Comparison of ENCODE assay signal across 21 cellular contexts in genomic region chr21:14452031-14452778, GRCh38.
DNase-seq lines count a peak whose midpoint lies in the region; ATAC-seq and TF ChIP-seq lines count a peak whose summit lies in the region.
"Had no signal": no experiment of that assay in that cellular context is flagged by ENCODE, and none has a peak within 500 bp of the region (broad histone marks: within the 10 kb centered on the region; RNA-seq: fewer than 3 reads in every experiment).

No MANE protein-coding gene starts in this region.

- peaks cover 17 to 37% (median 37%) of the 10 kb centered on the region in 3 donors for H3K4me1 Mint-ChIP-seq in CD8-positive, alpha-beta memory T cell
- H3K4me1 Mint-ChIP-seq in activated CD4-positive, alpha-beta memory T cell treated with anti-CD3 and anti-CD28 coated beads for 36 hours (ENCODE audit: low read depth) = peaks cover 40% of the 10 kb centered on the region
- H3K4me1 Mint-ChIP-seq in glutamatergic neuron (ENCODE audit: low read depth, unreplicated experiment) (peaks cover 49% of the 10 kb centered on the region), HFFc6 (ENCODE audit: low read depth) (no peaks in the 10 kb centered on the region)

- H3K36me3 ChIP-seq in CD8-positive, alpha-beta memory T cell (ENCODE audit: insufficient read depth, low read length) = no peaks in the 10 kb centered on the region
- H3K36me3 ChIP-seq: BE2C, HAP-1, lower lobe of right lung, ovary, sigmoid colon, tibial artery had no signal

- H3K4me3 Mint-ChIP-seq in CD8-positive, alpha-beta memory T cell = no peak overlapping the region
- no peak overlapping the region for H3K4me3 Mint-ChIP-seq in activated CD4-positive, alpha-beta memory T cell treated with anti-CD3 and anti-CD28 coated beads for 36 hours
- H3K4me3 Mint-ChIP-seq in glutamatergic neuron (ENCODE audit: unreplicated experiment) = peak overlapping the region; percentile 56
- no peak overlapping the region for H3K4me3 Mint-ChIP-seq in HFFc6
- H3K4me3 Mint-ChIP-seq: activated B cell treated with CpG ODN at 0.5 μM for 24 hours had no signal

- POLR2A ChIA-PET in CD8-positive, alpha-beta memory T cell (lab: Charles Lee) = no interaction called here
- POLR2A ChIA-PET in activated CD4-positive, alpha-beta memory T cell treated with anti-CD3 and anti-CD28 coated beads for 36 hours (lab: Charles Lee) = interaction anchor here (1.8 kb wide), 1 partner anchor 72 kb away, joined by 4 read pairs; no protein-coding TSS in a partner anchor

- H3K27me3 Mint-ChIP-seq in CD8-positive, alpha-beta memory T cell = peaks cover 0 to 2% of the 10 kb centered on the region in 2 donors
- H3K27me3 Mint-ChIP-seq in activated CD4-positive, alpha-beta memory T cell treated with anti-CD3 and anti-CD28 coated beads for 36 hours = no peaks in the 10 kb centered on the region
- H3K27me3 Mint-ChIP-seq in glutamatergic neuron (ENCODE audit: unreplicated experiment) (no peaks in the 10 kb centered on the region), HFFc6 (ENCODE audit: insufficient read depth) (no peaks in the 10 kb centered on the region)
- H3K27me3 Mint-ChIP-seq: activated B cell treated with CpG ODN at 0.5 μM for 24 hours had no signal

- no peaks in the 10 kb centered on the region for H3K36me3 Mint-ChIP-seq in CD8-positive, alpha-beta memory T cell
- no peaks in the 10 kb centered on the region for H3K36me3 Mint-ChIP-seq in activated CD4-positive, alpha-beta memory T cell treated with anti-CD3 and anti-CD28 coated beads for 36 hours
- H3K36me3 Mint-ChIP-seq in glutamatergic neuron (ENCODE audit: unreplicated experiment) (no peaks in the 10 kb centered on the region), HFFc6 (ENCODE audit: low read depth) (no peaks in the 10 kb centered on the region)

- peaks cover 0 to 2% (median 0%) of the 10 kb centered on the region in 5 donors for H3K9me3 Mint-ChIP-seq in CD8-positive, alpha-beta memory T cell
- no peaks in the 10 kb centered on the region for H3K9me3 Mint-ChIP-seq in activated CD4-positive, alpha-beta memory T cell treated with anti-CD3 and anti-CD28 coated beads for 36 hours
- H3K9me3 Mint-ChIP-seq in glutamatergic neuron (ENCODE audit: unreplicated experiment) = peaks cover 2% of the 10 kb centered on the region
- H3K9me3 Mint-ChIP-seq in HFFc6 = no peaks in the 10 kb centered on the region; the same call in 1 of the 2 replicates
- H3K9me3 Mint-ChIP-seq: activated B cell treated with CpG ODN at 0.5 μM for 24 hours had no signal

- ATAC-seq in HG02588 (IDR thresholded peaks at IDR 0.05; ENCODE audit: unreplicated experiment) = no peak
- no peak for ATAC-seq in activated CD4-positive, CD25-positive, alpha-beta regulatory T cell treated with anti-CD3 and anti-CD28 coated beads, Interleukin-2, amount 50 U/mL, for 24 hours
- ATAC-seq: lower lobe of right lung had no signal

- H3K4me1 ChIP-seq in CD8-positive, alpha-beta memory T cell (ENCODE audit: insufficient read depth, low read length) = no peaks in the 10 kb centered on the region
- H3K4me1 ChIP-seq: BE2C, HAP-1, lower lobe of right lung, sigmoid colon, tibial artery had no signal

- H3K9me3 ChIP-seq in CD8-positive, alpha-beta memory T cell (ENCODE audit: low read length) = no peaks in the 10 kb centered on the region
- H3K9me3 ChIP-seq: BE2C, HAP-1, lower lobe of right lung, ovary, sigmoid colon, tibial artery had no signal

- H3K27ac ChIP-seq in CD8-positive, alpha-beta memory T cell (ENCODE audit: low read depth, low read length) = peak overlapping the region; percentile 83
- H3K27ac ChIP-seq: 22Rv1, lower lobe of right lung, ovary, sigmoid colon, tibial artery had no signal

- CTCF ChIA-PET in CD8-positive, alpha-beta memory T cell (lab: Charles Lee) = interaction anchor here (3.6 kb wide), 1 partner anchor 286 kb away, joined by 10 read pairs; no protein-coding TSS in a partner anchor
- CTCF ChIA-PET in activated CD4-positive, alpha-beta memory T cell treated with anti-CD3 and anti-CD28 coated beads for 36 hours (lab: Charles Lee) = interaction anchor here (1.1 to 1.9 kb wide), 2 partner anchors 68 to 286 kb away, joined by 3 to 8 read pairs; no protein-coding TSS in a partner anchor

- no peak overlapping the region for H3K4me3 ChIP-seq in CD8-positive, alpha-beta memory T cell (ENCODE audit: low read length)
- H3K4me3 ChIP-seq: HAP-1, lower lobe of right lung, ovary, sigmoid colon, tibial artery had no signal

- H3K27ac Mint-ChIP-seq in CD8-positive, alpha-beta memory T cell = no peak overlapping the region
- H3K27ac Mint-ChIP-seq in activated CD4-positive, alpha-beta memory T cell treated with anti-CD3 and anti-CD28 coated beads for 36 hours = no peak overlapping the region
- H3K27ac Mint-ChIP-seq in glutamatergic neuron (ENCODE audit: unreplicated experiment) (peak overlapping the region; percentile 29), HFFc6 (no peak overlapping the region)
- H3K27ac Mint-ChIP-seq: activated B cell treated with CpG ODN at 0.5 μM for 24 hours had no signal

- intact Hi-C loops in activated CD4-positive, alpha-beta memory T cell treated with anti-CD3 and anti-CD28 coated beads for 36 hours (cut with micrococcal nuclease) = loop anchor here (2.0 to 5.0 kb wide), 3 partner anchors 95 to 287 kb away; partner anchors contain the start of gene SAMSN1

- no peaks in the 10 kb centered on the region for H3K27me3 ChIP-seq in CD8-positive, alpha-beta memory T cell (ENCODE audit: insufficient read depth, low read length, poor library complexity, severe bottlenecking)
- H3K27me3 ChIP-seq: BE2C, ovary, sigmoid colon, tibial artery had no signal

- TF ChIP-seq CTCF in glutamatergic neuron (IDR thresholded peaks at IDR 0.05; ENCODE audit: partially characterized antibody, unreplicated experiment) = no peak
- no peak for TF ChIP-seq CTCF in HFFc6 (IDR thresholded peaks at IDR 0.05)

- DNase-seq in DMS 273 (lab: John Stamatoyannopoulos, UW; ENCODE audit: unreplicated experiment) (peak; percentile 4), DMS 273 treated with DMSO at 0.1 percent for 48 hours (lab: John Stamatoyannopoulos, UW) (no peak), glutamatergic neuron (peak; percentile 15), HFFc6 (no peak)
- no peak for DNase-seq in CD8-positive, alpha-beta memory T cell
- DNase-seq in activated CD4-positive, alpha-beta memory T cell treated with anti-CD3 and anti-CD28 coated beads for 36 hours = peak; percentile 47
- DNase-seq: activated B cell treated with CpG ODN at 0.5 μM for 24 hours; amygdala; BE2C; effector CD8-positive, alpha-beta T cell; KG1; lower lobe of right lung; NCI-H1092 treated with DMSO at 0.1 percent for 48 hours; NCI-H2081; ovary; sigmoid colon; tibial artery had no signal

Comparison
In these comparisons a context has a peak if more than half of its experiments do, and no peak if none do; other contexts are left out.
1. DNase-seq: peak in DMS 273 (single experiment), activated CD4-positive, alpha-beta memory T cell treated with anti-CD3 and anti-CD28 coated beads for 36 hours (single experiment) and glutamatergic neuron (single experiment); none in DMS 273 treated with DMSO at 0.1 percent for 48 hours (single experiment), CD8-positive, alpha-beta memory T cell (0 of 5) and HFFc6 (single experiment).